Comparison of ENCODE assay signal across 28 cellular contexts in genomic region chr4:139689093-139689722, GRCh38. TPM values are rescaled to one million over a fixed set of nuclear protein-coding genes. Genes with fewer than 3 reads are reported as not detected.
DNase-seq lines count a peak whose midpoint lies in the region; ATAC-seq and TF ChIP-seq lines count a peak whose summit lies in the region.
"Had no signal": no experiment of that assay in that cellular context is flagged by ENCODE, and none has a peak within 500 bp of the region (broad histone marks: within the 10 kb centered on the region; RNA-seq: fewer than 3 reads in every experiment).

No MANE protein-coding gene starts in this region.

- no peak for TF ChIP-seq CTCF in Caco-2 (IDR thresholded peaks at IDR 0.05; ENCODE audit: insufficient read depth in 1 of 2, low read depth in 1 of 2, low read length in 1 of 2, severe bottlenecking in 1 of 2, unreplicated experiment in 1 of 2)
- no peak for TF ChIP-seq CTCF in epithelial cell of proximal tubule (conservative IDR thresholded peaks at IDR 0.05; ENCODE audit: low read depth, low read length)
- TF ChIP-seq CTCF in right lobe of liver (IDR thresholded peaks at IDR 0.05), result no peak
- no peak for TF ChIP-seq CTCF in ovary (IDR thresholded peaks at IDR 0.05)
- TF ChIP-seq CTCF in heart left ventricle (IDR thresholded peaks at IDR 0.05), result no peak

- no peaks in the 10 kb centered on the region for H3K27me3 ChIP-seq in Caco-2 (replicated peaks; ENCODE audit: control insufficient read depth, insufficient read depth, low read length)
- H3K27me3 ChIP-seq in right lobe of liver, result no peaks in the 10 kb centered on the region
- H3K27me3 ChIP-seq in ovary, result no peaks in the 10 kb centered on the region
- no peaks in the 10 kb centered on the region for H3K27me3 ChIP-seq in heart left ventricle

- BruUV-seq in Caco-2 (replicated peaks; lab: Mats Ljungman, UMichigan), result no TSS peak

- H3K27me3 Mint-ChIP-seq in Caco-2 (ENCODE audit: insufficient read depth, unreplicated experiment), result no peaks in the 10 kb centered on the region
- H3K27me3 Mint-ChIP-seq in activated naive CD8-positive, alpha-beta T cell treated with anti-CD3 and anti-CD28 coated beads for 36 hours, result no peaks in the 10 kb centered on the region
- H3K27me3 Mint-ChIP-seq: T-cell had no signal

- intact Hi-C loops in Caco-2 (cut with micrococcal nuclease; ENCODE audit: unreplicated experiment), result no loop called here
- intact Hi-C loops in right lobe of liver (cut with DNase I), result no loop called here
- intact Hi-C loops in ovary (cut with DNase I), result no loop called here
- intact Hi-C loops in heart left ventricle (cut with DNase I), result no loop called here

- peak overlapping the region; percentile 58 for H3K27ac Mint-ChIP-seq in Caco-2 (ENCODE audit: unreplicated experiment)
- no peak overlapping the region for H3K27ac Mint-ChIP-seq in activated naive CD8-positive, alpha-beta T cell treated with anti-CD3 and anti-CD28 coated beads for 36 hours
- H3K27ac Mint-ChIP-seq: activated T-cell treated with anti-CD3 and anti-CD28 coated beads, Interleukin-2, amount 50 U/mL, for 72 hours; naive thymus-derived CD8-positive, alpha-beta T cell; T-cell had no signal

- peak; percentile 79 to 91 (median 86) for ATAC-seq in right lobe of liver
- ATAC-seq in stimulated activated naive CD8-positive, alpha-beta T cell treated with anti-CD3 and anti-CD28 coated beads, Interleukin-15, Interleukin-2, amounts not matched to agents 100 U/mL and 50 U/mL, for 24 hours, result no peak
- no peak for ATAC-seq in heart left ventricle
- ATAC-seq: activated T-cell treated with anti-CD3 and anti-CD28 coated beads, Interleukin-2, amount 50 U/mL, for 72 hours; HCT116; naive thymus-derived CD8-positive, alpha-beta T cell; T-cell had no signal

- peaks cover 51% of the 10 kb centered on the region for H3K36me3 Mint-ChIP-seq in Caco-2 (ENCODE audit: insufficient read depth, unreplicated experiment)
- no peaks in the 10 kb centered on the region for H3K36me3 Mint-ChIP-seq in activated naive CD8-positive, alpha-beta T cell treated with anti-CD3 and anti-CD28 coated beads for 36 hours
- H3K36me3 Mint-ChIP-seq: T-cell had no signal

- TF ChIP-seq EP300 in ovary (IDR thresholded peaks at IDR 0.05), result no peak

- POLR2A ChIA-PET in Caco-2 (lab: Charles Lee), result interaction anchor here (0.6 to 0.7 kb wide), 2 partner anchors 351 to 1595 kb away, joined by 3 to 4 read pairs; no protein-coding TSS in a partner anchor

- H3K9me3 Mint-ChIP-seq in Caco-2 (ENCODE audit: unreplicated experiment), result no peaks in the 10 kb centered on the region
- H3K9me3 Mint-ChIP-seq in activated naive CD8-positive, alpha-beta T cell treated with anti-CD3 and anti-CD28 coated beads for 36 hours, result no peaks in the 10 kb centered on the region
- H3K9me3 Mint-ChIP-seq: activated T-cell treated with anti-CD3 and anti-CD28 coated beads, Interleukin-2, amount 50 U/mL, for 72 hours had no signal

- H3K9me3 ChIP-seq in Caco-2 (peaks cover 7% of the 10 kb centered on the region; the same call in 1 of the 2 replicates), right lobe of liver (no peaks in the 10 kb centered on the region), ovary (no peaks in the 10 kb centered on the region), heart left ventricle (no peaks in the 10 kb centered on the region)
- H3K9me3 ChIP-seq: left ventricle myocardium inferior had no signal

- H3K4me3 ChIP-seq in Caco-2 (ENCODE audit: low read depth, low read length) (no peak overlapping the region), epithelial cell of proximal tubule (ENCODE audit: low read depth, low read length) (no peak overlapping the region), right lobe of liver (peak overlapping the region in 1 of 3 donors; percentile 32), ovary (no peak overlapping the region), heart left ventricle (no peak overlapping the region)
- H3K4me3 ChIP-seq: left ventricle myocardium inferior, smooth muscle cell had no signal

- H3K4me1 ChIP-seq in Caco-2 (peaks cover 94% of the 10 kb centered on the region), right lobe of liver (peaks cover 2 to 72% (median 35%) of the 10 kb centered on the region in 4 donors), ovary (ENCODE audit: insufficient read depth) (no peaks in the 10 kb centered on the region), heart left ventricle (peaks cover 0 to 53% (median 29%) of the 10 kb centered on the region in 12 donors)

- TF ChIP-seq POLR2A in right lobe of liver (IDR thresholded peaks at IDR 0.05) (no peak), ovary (IDR thresholded peaks at IDR 0.05) (no peak), heart left ventricle (IDR thresholded peaks at IDR 0.05) (no peak)

- peak overlapping the region; percentile 46 to 66 (median 61) for H3K27ac ChIP-seq in right lobe of liver
- H3K27ac ChIP-seq in ovary, result no peak overlapping the region
- H3K27ac ChIP-seq in heart left ventricle, result no peak overlapping the region
- H3K27ac ChIP-seq: C4-2B, left ventricle myocardium inferior had no signal

- DNase-seq in Caco-2, result peak in 1 of 2 experiments; percentile 57
- DNase-seq in NCI-H82 (lab: John Stamatoyannopoulos, UW), result peak; percentile 90
- DNase-seq in epithelial cell of proximal tubule (ENCODE audit: low read depth), result peak; percentile 54
- DNase-seq in right lobe of liver, result peak; percentile 67 to 92 (median 83)
- DNase-seq in ovary, result no peak
- no peak for DNase-seq in activated naive CD8-positive, alpha-beta T cell treated with anti-CD3 and anti-CD28 coated beads for 36 hours
- DNase-seq in stimulated activated naive CD8-positive, alpha-beta T cell treated with anti-CD3 and anti-CD28 coated beads, Interleukin-15, Interleukin-2, amounts not matched to agents 100 U/mL and 50 U/mL, for 24 hours, result no peak
- no peak for DNase-seq in heart left ventricle
- DNase-seq: activated CD4-positive, alpha-beta T cell treated with anti-CD3 and anti-CD28 coated beads, Interleukin-2, amount 50 U/mL, for 48 hours; activated CD4-positive, CD25-positive, alpha-beta regulatory T cell treated with anti-CD3 and anti-CD28 coated beads, Interleukin-2, amount 50 U/mL, for 72 hours; activated naive CD4-positive, alpha-beta T cell treated with Interleukin-2 at 50 U/mL for 16 hours; activated T-cell treated with anti-CD3 and anti-CD28 coated beads, Interleukin-2, amount 50 U/mL, for 72 hours; amniotic stem cell; Calu3; DMS79 treated with DMSO at 0.1 percent for 48 hours; GF-D8; hippocampal formation; left ventricle myocardium inferior; naive thymus-derived CD8-positive, alpha-beta T cell; NCI-H146; NCI-H2107; occipital lobe; OCI-M1; stimulated activated naive CD4-positive, alpha-beta T cell treated with Interleukin-2 at 50 U/mL for 16 hours; T-cell had no signal

- peak overlapping the region; percentile 14 for H3K4me3 Mint-ChIP-seq in Caco-2 (ENCODE audit: unreplicated experiment)
- no peak overlapping the region for H3K4me3 Mint-ChIP-seq in activated naive CD8-positive, alpha-beta T cell treated with anti-CD3 and anti-CD28 coated beads for 36 hours
- H3K4me3 Mint-ChIP-seq: activated T-cell treated with anti-CD3 and anti-CD28 coated beads, Interleukin-2, amount 50 U/mL, for 72 hours; naive thymus-derived CD8-positive, alpha-beta T cell; T-cell had no signal

- H3K4me1 Mint-ChIP-seq in Caco-2 (ENCODE audit: low read depth, unreplicated experiment), result peaks cover 52% of the 10 kb centered on the region
- H3K4me1 Mint-ChIP-seq in activated naive CD8-positive, alpha-beta T cell treated with anti-CD3 and anti-CD28 coated beads for 36 hours, result no peaks in the 10 kb centered on the region

- CTCF ChIA-PET in Caco-2 (lab: Charles Lee), result interaction anchor here (0.7 to 1.1 kb wide), 3 partner anchors 13 to 62 kb away, joined by 3 to 8 read pairs (median 3); no protein-coding TSS in a partner anchor

- WGBS in right lobe of liver (ENCODE audit: insufficient coverage, low coverage, low lambda C conversion rate, missing lambda C conversion rate), result 31% methylated on average over 3 of the region's 6 CpGs
- WGBS in ovary, 3 donors, result 89 to 95% (median 92%) methylated on average over 6 of the region's 6 CpGs
- 93 to 98% (median 94%) methylated on average over 6 of the region's 6 CpGs for WGBS in heart left ventricle, 4 donors

- no peaks in the 10 kb centered on the region for H3K36me3 ChIP-seq in Caco-2 (ENCODE audit: control insufficient read depth, insufficient read depth, low read length)
- H3K36me3 ChIP-seq in right lobe of liver, result no peaks in the 10 kb centered on the region
- no peaks in the 10 kb centered on the region for H3K36me3 ChIP-seq in ovary
- peaks cover 0 to 23% (median 0%) of the 10 kb centered on the region in 9 donors for H3K36me3 ChIP-seq in heart left ventricle

RNA-seq across cellular contexts. Expression of gene MGST2, which starts 23.6 kb away (rescaled TPM):
- 81.7 and 88.4 TPM in 2 replicates for total RNA-seq in Caco-2 (2022)
- total RNA-seq in epithelial cell of proximal tubule, result 56.7 and 66.3 TPM in 2 replicates
- 100 to 1,000 TPM; 105 to 125 (median 114) TPM for total RNA-seq in right lobe of liver
- 10 to 100 TPM; 14.5 to 64.9 (median 28.1) TPM for total RNA-seq in ovary
- polyA plus RNA-seq in ovary, result 10 to 100 TPM; 46.0 to 76.5 TPM
- 1 to 10 TPM; 7.3 to 9.5 TPM for total RNA-seq in activated naive CD8-positive, alpha-beta T cell treated with anti-CD3 and anti-CD28 coated beads for 36 hours
- 100 to 1,000 TPM in 7 of 9 donors, 10 to 100 TPM in 2; 94.7 to 122 (median 105) TPM for total RNA-seq in heart left ventricle
- polyA plus RNA-seq in heart left ventricle, result 100 to 1,000 TPM in 1 of 2 donors, 10 to 100 TPM in 1; 86.6 to 209 TPM

Comparison
In these comparisons a context has a peak if more than half of its experiments do, and no peak if none do; other contexts are left out.
1. DNase-seq: peak in NCI-H82 (single experiment), epithelial cell of proximal tubule (single experiment) and right lobe of liver (3 of 3); none in ovary (0 of 5), activated naive CD8-positive, alpha-beta T cell treated with anti-CD3 and anti-CD28 coated beads for 36 hours (single experiment), stimulated activated naive CD8-positive, alpha-beta T cell treated with anti-CD3 and anti-CD28 coated beads, Interleukin-15, Interleukin-2, amounts not matched to agents 100 U/mL and 50 U/mL, for 24 hours (single experiment) and heart left ventricle (0 of 5).
2. ATAC-seq: peak in right lobe of liver (4 of 4); none in stimulated activated naive CD8-positive, alpha-beta T cell treated with anti-CD3 and anti-CD28 coated beads, Interleukin-15, Interleukin-2, amounts not matched to agents 100 U/mL and 50 U/mL, for 24 hours (single experiment) and heart left ventricle (0 of 4).
3. H3K27ac ChIP-seq: peak in right lobe of liver (3 of 3); none in ovary (0 of 2) and heart left ventricle (0 of 12).